In the genomic region with DNA sequence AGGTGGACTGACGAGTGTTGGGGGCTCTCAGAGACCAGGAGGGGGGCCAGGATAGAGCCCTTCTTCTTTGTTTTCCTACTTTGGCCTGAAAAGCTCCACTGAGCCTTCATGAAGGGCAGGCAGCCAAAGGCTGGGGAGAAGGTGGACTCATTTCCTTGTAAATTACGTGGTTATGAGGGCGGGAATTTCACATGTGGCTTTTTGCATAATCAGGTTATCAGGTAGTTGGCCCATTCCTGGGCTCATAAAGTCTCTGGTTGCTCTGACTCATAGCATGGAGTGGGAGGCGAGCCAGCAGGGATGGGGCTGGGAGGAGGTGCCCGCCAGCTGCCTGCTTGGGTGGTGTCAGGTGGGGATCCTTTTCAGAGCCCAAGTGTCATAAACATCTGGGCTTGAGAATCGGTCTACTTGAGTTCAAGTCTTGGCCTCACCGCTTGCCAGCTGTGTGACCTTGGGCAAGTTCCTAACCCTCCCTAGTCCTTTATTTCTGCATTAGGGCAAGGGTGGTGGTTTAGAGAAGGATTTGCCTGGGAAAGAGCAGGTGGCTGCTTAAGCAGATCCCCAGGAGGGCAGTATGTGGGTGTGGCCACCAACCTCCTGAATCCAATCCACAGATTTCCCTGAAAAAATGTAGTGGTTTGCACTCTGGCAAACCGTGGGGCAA, we compare ENCODE assay signal across 10 cellular contexts. TPM values are rescaled to one million over a fixed set of nuclear protein-coding genes. Genes with fewer than 3 reads are reported as not detected.
DNase-seq lines count a peak whose midpoint lies in the region; ATAC-seq lines count a peak whose summit lies in the region.
"Had no signal": no experiment of that assay in that cellular context is flagged by ENCODE, and none has a peak within 500 bp of the region (broad histone marks: within the 10 kb centered on the region; RNA-seq: fewer than 3 reads in every experiment).

No MANE protein-coding gene starts in this region.

- DNase-seq in H7 (peak; percentile 49), NCI-H69 (lab: John Stamatoyannopoulos, UW) (peak; percentile 84), sciatic nerve (ENCODE audit: low spot score) (no peak), immature natural killer cell (no peak), NCI-H146 treated with DMSO at 0.1 percent for 48 hours (lab: John Stamatoyannopoulos, UW; ENCODE audit: unreplicated experiment) (no peak)
- no peak for DNase-seq in effector memory CD4-positive, alpha-beta T cell
- DNase-seq: heart left ventricle had no signal

- H3K9me3 Mint-ChIP-seq in immature natural killer cell, result no peaks in the 10 kb centered on the region
- H3K9me3 Mint-ChIP-seq: T-helper 1 cell treated with Interleukin-12 subunit alpha and Interleukin-12 subunit beta and Interleukin-4 antibody, amounts not matched to agents 30 μg/mL and 1 μg/mL, for 36 hours had no signal

- no peak overlapping the region for H3K27ac Mint-ChIP-seq in immature natural killer cell
- H3K27ac Mint-ChIP-seq: T-helper 1 cell treated with Interleukin-12 subunit alpha and Interleukin-12 subunit beta and Interleukin-4 antibody, amounts not matched to agents 30 μg/mL and 1 μg/mL, for 36 hours had no signal

- H3K9me3 ChIP-seq in effector memory CD4-positive, alpha-beta T cell (ENCODE audit: control insufficient read depth, low read length), result no peaks in the 10 kb centered on the region

- H3K4me3 ChIP-seq in H7 (ENCODE audit: insufficient read depth, low read depth, low read length), result no peak overlapping the region
- H3K4me3 ChIP-seq in effector memory CD4-positive, alpha-beta T cell (ENCODE audit: insufficient read depth, low read depth, low read length, poor library complexity, severe bottlenecking), result no peak overlapping the region
- H3K4me3 ChIP-seq: heart left ventricle had no signal

- no peaks in the 10 kb centered on the region; the same call in 1 of the 2 replicates for H3K27me3 ChIP-seq in H7 (ENCODE audit: control insufficient read depth, insufficient read depth, low read length)
- H3K27me3 ChIP-seq in effector memory CD4-positive, alpha-beta T cell (replicated peaks; ENCODE audit: control insufficient read depth, insufficient read depth, low read length, poor library complexity, severe bottlenecking), result no peaks in the 10 kb centered on the region
- H3K27me3 ChIP-seq: heart left ventricle had no signal

- peaks cover 0 to 2% (median 0%) of the 10 kb centered on the region in 3 donors for H3K27me3 Mint-ChIP-seq in immature natural killer cell (ENCODE audit: low read depth in 3 of 3)

- ATAC-seq in esophagus mucosa, result peak; percentile 88
- peak; percentile 38 for ATAC-seq in sciatic nerve
- ATAC-seq in GM18870 (IDR thresholded peaks at IDR 0.05; ENCODE audit: unreplicated experiment), result no peak

- no peak overlapping the region for H3K27ac ChIP-seq in effector memory CD4-positive, alpha-beta T cell (ENCODE audit: insufficient read depth, low read length, poor library complexity, severe bottlenecking)
- H3K27ac ChIP-seq: heart left ventricle had no signal

- no peak overlapping the region for H3K4me3 Mint-ChIP-seq in immature natural killer cell
- H3K4me3 Mint-ChIP-seq: T-helper 1 cell treated with Interleukin-12 subunit alpha and Interleukin-12 subunit beta and Interleukin-4 antibody, amounts not matched to agents 30 μg/mL and 1 μg/mL, for 36 hours had no signal

- H3K4me1 ChIP-seq in effector memory CD4-positive, alpha-beta T cell (ENCODE audit: control insufficient read depth, insufficient read depth, low read length, poor library complexity, severe bottlenecking), result peaks cover 13% of the 10 kb centered on the region

- no peaks in the 10 kb centered on the region for H3K36me3 Mint-ChIP-seq in immature natural killer cell

- intact Hi-C loops in sciatic nerve (cut with DNase I), result no loop called here

- H3K4me1 Mint-ChIP-seq in immature natural killer cell, result peaks cover 17% of the 10 kb centered on the region in 2 donors

- no peaks in the 10 kb centered on the region for H3K36me3 ChIP-seq in H7 (replicated peaks; ENCODE audit: control insufficient read depth, insufficient read depth, low read length)
- H3K36me3 ChIP-seq in effector memory CD4-positive, alpha-beta T cell (ENCODE audit: control insufficient read depth, insufficient read depth, low read length), result no peaks in the 10 kb centered on the region
- H3K36me3 ChIP-seq: heart left ventricle had no signal

RNA-seq across cellular contexts. Expression of a gene that starts 26.5 kb away (rescaled TPM):
- total RNA-seq in H7 (2014; rRNA removed; shearing (Covaris generic)), result 11.5 and 14.2 TPM in 2 replicates
- 8.3 TPM for total RNA-seq in esophagus mucosa
- total RNA-seq in sciatic nerve, result 37.7 TPM
- polyA plus RNA-seq in immature natural killer cell, result 10 to 100 TPM in 1 of 3 donors, 1 to 10 TPM in 2; 4.4 to 10.7 (median 7.4) TPM

Comparison
In these comparisons a context has a peak if more than half of its experiments do, and no peak if none do; other contexts are left out.
1. DNase-seq: peak in H7 (single experiment) and NCI-H69 (single experiment); none in sciatic nerve (single experiment), effector memory CD4-positive, alpha-beta T cell (0 of 3), immature natural killer cell (0 of 3) and NCI-H146 treated with DMSO at 0.1 percent for 48 hours (single experiment).